Comparison of ENCODE assay signal across 15 cellular contexts in genomic region chr1:15151377-15151806, GRCh38. TPM values are rescaled to one million over a fixed set of nuclear protein-coding genes. Genes with fewer than 3 reads are reported as not detected.
DNase-seq lines count a peak whose midpoint lies in the region; ATAC-seq and TF ChIP-seq lines count a peak whose summit lies in the region.
"Had no signal": no experiment of that assay in that cellular context is flagged by ENCODE, and none has a peak within 500 bp of the region (broad histone marks: within the 10 kb centered on the region; RNA-seq: fewer than 3 reads in every experiment).

No MANE protein-coding gene starts in this region.

- H3K9me3 ChIP-seq in stomach (no peaks in the 10 kb centered on the region), esophagus squamous epithelium (no peaks in the 10 kb centered on the region)
- H3K9me3 ChIP-seq: spleen had no signal

- TF ChIP-seq POLR2A in stomach (IDR thresholded peaks at IDR 0.05) = no peak
- TF ChIP-seq POLR2A in esophagus squamous epithelium (IDR thresholded peaks at IDR 0.05) = no peak

- no peak for TF ChIP-seq EP300 in stomach (IDR thresholded peaks at IDR 0.05)

- H3K27me3 ChIP-seq in stomach = peaks cover 0 to 28% (median 8%) of the 10 kb centered on the region in 3 donors
- H3K27me3 ChIP-seq in esophagus squamous epithelium = peaks cover 0 to 18% (median 0%) of the 10 kb centered on the region in 4 donors

- H3K36me3 ChIP-seq in stomach (no peaks in the 10 kb centered on the region), esophagus squamous epithelium (no peaks in the 10 kb centered on the region)
- H3K36me3 ChIP-seq: spleen had no signal

- H3K27ac ChIP-seq in stomach (peak overlapping the region in 4 of 5 donors; percentile 94 to 99 (median 98)), esophagus squamous epithelium (peak overlapping the region in 2 of 4 donors; percentile 5 to 91)

- WGBS in stomach, 5 donors = 23 to 36% (median 32%) methylated on average over 3 to 5 of the region's 5 CpGs
- WGBS in esophagus squamous epithelium, 2 donors = 58 to 71% methylated on average over 3 to 5 of the region's 5 CpGs

- peak; percentile 54 for DNase-seq in NCI-H510A treated with DMSO at 0.1 percent for 48 hours (lab: John Stamatoyannopoulos, UW)
- no peak for DNase-seq in NCI-H510A (lab: John Stamatoyannopoulos, UW)
- peak; percentile 96 for DNase-seq in islet precursor cell
- DNase-seq in stomach = no peak
- no peak for DNase-seq in globus pallidus (ENCODE audit: low spot score)
- DNase-seq in ureter (ENCODE audit: low spot score) = no peak
- DNase-seq in esophagus squamous epithelium (lab: John Stamatoyannopoulos, UW) = no peak
- DNase-seq: activated CD8-positive, alpha-beta memory T cell treated with anti-CD3 and anti-CD28 coated beads, Interleukin-2, amount 50 U/mL, for 4 hours; activated naive CD4-positive, alpha-beta T cell; Kasumi-1; NCI-H1436 treated with DMSO at 0.1 percent for 48 hours; spleen; stimulated activated naive CD8-positive, alpha-beta T cell treated with anti-CD3 and anti-CD28 coated beads, Interleukin-15, amount 100 ng/mL, for 72 hours; T-helper 2 cell had no signal

- H3K4me1 ChIP-seq in stomach = peaks cover 36 to 56% (median 45%) of the 10 kb centered on the region in 4 donors
- peaks cover 13 to 55% (median 25%) of the 10 kb centered on the region in 3 donors for H3K4me1 ChIP-seq in esophagus squamous epithelium

- TF ChIP-seq CTCF in stomach (IDR thresholded peaks at IDR 0.05) (no peak), esophagus squamous epithelium (IDR thresholded peaks at IDR 0.05) (no peak)

- intact Hi-C loops in stomach (cut with DNase I; ENCODE audit: low total_unique reads) = no loop called here
- intact Hi-C loops in esophagus squamous epithelium (cut with DNase I) = loop anchor here (10.0 kb wide), 1 partner anchor 123 kb away; no protein-coding TSS in a partner anchor

- H3K4me3 ChIP-seq in stomach = peak overlapping the region in 3 of 4 donors; percentile 60 to 85 (median 75)
- H3K4me3 ChIP-seq in esophagus squamous epithelium = no peak overlapping the region

- ATAC-seq in SK-N-SH treated with all-trans-retinoic acid at 6 μM for 48 hours = no peak
- ATAC-seq: stimulated activated naive CD8-positive, alpha-beta T cell treated with anti-CD3 and anti-CD28 coated beads, Interleukin-15, amount 100 ng/mL, for 72 hours had no signal

TF ChIP-seq in SK-N-SH treated with all-trans-retinoic acid at 6 μM for 48 hours, 23 proteins besides CTCF, POLR2A, EP300 and RAD21:
- peak; percentile 90 for TF ChIP-seq TSHZ2 (CRISPR knock-in tag; IDR thresholded peaks at IDR 0.05)
- TF ChIP-seq ISL1 (CRISPR knock-in tag; IDR thresholded peaks at IDR 0.05) = no peak
- TF ChIP-seq TCF4 (CRISPR knock-in tag; IDR thresholded peaks at IDR 0.05; ENCODE audit: borderline replicate concordance) = peak; percentile 95
- no peak for TF ChIP-seq BACH2 (CRISPR knock-in tag; IDR thresholded peaks at IDR 0.05; ENCODE audit: borderline replicate concordance)
- no peak for TF ChIP-seq SNAI2 (CRISPR knock-in tag; IDR thresholded peaks at IDR 0.05)
- no peak for TF ChIP-seq ZNF8 (CRISPR knock-in tag; IDR thresholded peaks at IDR 0.05)
- TF ChIP-seq ZNF565 (CRISPR knock-in tag; conservative IDR thresholded peaks at IDR 0.05; ENCODE audit: low read depth) = no peak
- no peak for TF ChIP-seq CSDC2 (CRISPR knock-in tag; IDR thresholded peaks at IDR 0.05)
- no peak for TF ChIP-seq RARB (CRISPR knock-in tag; IDR thresholded peaks at IDR 0.05)
- no peak for TF ChIP-seq OSR1 (CRISPR knock-in tag; IDR thresholded peaks at IDR 0.05)
- TF ChIP-seq ARNTL (CRISPR knock-in tag; IDR thresholded peaks at IDR 0.05; ENCODE audit: borderline replicate concordance, low read depth) = no peak; the same call in 1 of the 2 replicates
- no peak for TF ChIP-seq ZFP30 (CRISPR knock-in tag; IDR thresholded peaks at IDR 0.05)

RNA-seq across cellular contexts. Expression of gene TMEM51, which starts 2.2 kb away (rescaled TPM):
- total RNA-seq in stomach = 10 to 100 TPM in 4 of 5 donors, 1 to 10 TPM in 1; 1.2 to 32.2 (median 13.8) TPM
- polyA plus RNA-seq in stomach = 10 to 100 TPM; 13.6 to 18.2 (median 17.2) TPM
- 38.8 TPM for total RNA-seq in ureter
- total RNA-seq in esophagus squamous epithelium = 10 to 100 TPM; 11.6 to 23.7 (median 17.7) TPM

Comparison
In these comparisons a context has a peak if more than half of its experiments do, and no peak if none do; other contexts are left out.
1. DNase-seq: peak in NCI-H510A treated with DMSO at 0.1 percent for 48 hours (single experiment) and islet precursor cell (single experiment); none in NCI-H510A (single experiment), stomach (single experiment), globus pallidus (single experiment), ureter (single experiment) and esophagus squamous epithelium (single experiment).
2. H3K4me3 ChIP-seq: peak in stomach (3 of 4); none in esophagus squamous epithelium (0 of 4).